Comparison of ENCODE assay signal across 29 cellular contexts in genomic region chr1:151862604-151863003, GRCh38. TPM values are rescaled to one million over a fixed set of nuclear protein-coding genes. Genes with fewer than 3 reads are reported as not detected.
"Had no signal": no experiment of that assay in that cellular context is flagged by ENCODE, and none has a peak within 500 bp of the region (broad histone marks: within the 10 kb centered on the region; RNA-seq: fewer than 3 reads in every experiment).

No MANE protein-coding gene starts in this region.

- H3K4me1 ChIP-seq: gastrocnemius medialis, prostate gland had no signal

- H3K4me3 Mint-ChIP-seq: activated naive CD4-positive, alpha-beta T cell treated with anti-CD3 and anti-CD28 coated beads, Interleukin-2, amount 10 ng/mL, durations not matched to agents 7 days and 5 days; activated naive CD8-positive, alpha-beta T cell treated with anti-CD3 and anti-CD28 coated beads, Interleukin-2, amount 50 U/mL, for 24 hours; activated T-cell treated with anti-CD3 and anti-CD28 coated beads, Interleukin-2, amount 50 U/mL, for 4 hours; memory B cell; naive B cell; neural crest cell; stimulated activated naive CD8-positive, alpha-beta T cell treated with anti-CD3 and anti-CD28 coated beads, Interleukin-15, Interleukin-2, amounts not matched to agents 100 ng/mL and 50 ng/mL, for 24 hours had no signal

- H3K9me3 ChIP-seq: gastrocnemius medialis, mucosa of descending colon, prostate gland, tibial nerve had no signal

- H3K36me3 ChIP-seq: brain microvascular endothelial cell, gastrocnemius medialis, prostate gland, tibial nerve had no signal

- ATAC-seq: activated naive CD8-positive, alpha-beta T cell treated with anti-CD3 and anti-CD28 coated beads, Interleukin-2, amount 50 U/mL, for 24 hours; activated T-cell treated with anti-CD3 and anti-CD28 coated beads, Interleukin-2, amount 50 U/mL, for 4 hours; gastrocnemius medialis; left ventricle myocardium superior; mucosa of descending colon; right cardiac atrium had no signal

- H3K27ac ChIP-seq: brain microvascular endothelial cell, gastrocnemius medialis, prostate gland, tibial nerve, VCaP had no signal

- DNase-seq: activated CD4-positive, alpha-beta T cell treated with anti-CD3 and anti-CD28 coated beads, Interleukin-2, amount 50 U/mL, for 1 hour; activated CD4-positive, CD25-positive, alpha-beta regulatory T cell treated with anti-CD3 and anti-CD28 coated beads, Interleukin-2, amount 50 U/mL, for 72 hours; activated CD8-positive, alpha-beta memory T cell treated with anti-CD3 and anti-CD28 coated beads, Interleukin-2, amount 50 U/mL, for 4 hours; activated effector memory CD4-positive, alpha-beta T cell treated with Interleukin-2 at 50 U/mL for 16 hours; activated naive CD4-positive, alpha-beta T cell treated with anti-CD3 and anti-CD28 coated beads, Interleukin-2, amount 10 ng/mL, durations not matched to agents 7 days and 5 days; activated naive CD8-positive, alpha-beta T cell treated with anti-CD3 and anti-CD28 coated beads, Interleukin-2, amount 50 U/mL, for 24 hours; activated T-cell treated with anti-CD3 and anti-CD28 coated beads, Interleukin-2, amount 50 U/mL, for 4 hours; anterior cingulate cortex; brain microvascular endothelial cell; cortex of kidney; gastrocnemius medialis; head of caudate nucleus; left ventricle myocardium superior; mucosa of descending colon; naive B cell; right cardiac atrium; small intestine; stimulated activated CD4-positive, alpha-beta T cell treated with anti-CD3 and anti-CD28 coated beads, Interleukin-15, amount 100 ng/mL, for 24 hours; stimulated activated CD4-positive, alpha-beta T cell treated with anti-CD3 and anti-CD28 coated beads, Interleukin-2, amount 100 ng/mL, for 48 hours had no signal

- FAIRE-seq: endometrium, small intestine, urothelium cell line had no signal

- H3K36me3 Mint-ChIP-seq: activated naive CD4-positive, alpha-beta T cell treated with anti-CD3 and anti-CD28 coated beads, Interleukin-2, amount 10 ng/mL, durations not matched to agents 7 days and 5 days; memory B cell; naive B cell had no signal

- H3K9me3 Mint-ChIP-seq: activated naive CD4-positive, alpha-beta T cell treated with anti-CD3 and anti-CD28 coated beads, Interleukin-2, amount 10 ng/mL, durations not matched to agents 7 days and 5 days; activated naive CD8-positive, alpha-beta T cell treated with anti-CD3 and anti-CD28 coated beads, Interleukin-2, amount 50 U/mL, for 24 hours; activated T-cell treated with anti-CD3 and anti-CD28 coated beads, Interleukin-2, amount 50 U/mL, for 4 hours; memory B cell; naive B cell; neural crest cell; stimulated activated naive CD8-positive, alpha-beta T cell treated with anti-CD3 and anti-CD28 coated beads, Interleukin-15, Interleukin-2, amounts not matched to agents 100 ng/mL and 50 ng/mL, for 24 hours had no signal

- H3K27ac Mint-ChIP-seq: activated naive CD4-positive, alpha-beta T cell treated with anti-CD3 and anti-CD28 coated beads, Interleukin-2, amount 10 ng/mL, durations not matched to agents 7 days and 5 days; activated naive CD8-positive, alpha-beta T cell treated with anti-CD3 and anti-CD28 coated beads, Interleukin-2, amount 50 U/mL, for 24 hours; memory B cell; naive B cell; stimulated activated naive CD8-positive, alpha-beta T cell treated with anti-CD3 and anti-CD28 coated beads, Interleukin-15, Interleukin-2, amounts not matched to agents 100 ng/mL and 50 ng/mL, for 24 hours had no signal

- H3K27me3 Mint-ChIP-seq: activated naive CD8-positive, alpha-beta T cell treated with anti-CD3 and anti-CD28 coated beads, Interleukin-2, amount 50 U/mL, for 24 hours; stimulated activated naive CD8-positive, alpha-beta T cell treated with anti-CD3 and anti-CD28 coated beads, Interleukin-15, Interleukin-2, amounts not matched to agents 100 ng/mL and 50 ng/mL, for 24 hours had no signal

- H3K4me1 Mint-ChIP-seq: activated naive CD4-positive, alpha-beta T cell treated with anti-CD3 and anti-CD28 coated beads, Interleukin-2, amount 10 ng/mL, durations not matched to agents 7 days and 5 days had no signal

- H3K4me3 ChIP-seq: gastrocnemius medialis, mucosa of descending colon, prostate gland, tibial nerve had no signal

- H3K27me3 ChIP-seq: brain microvascular endothelial cell, gastrocnemius medialis had no signal

RNA-seq across cellular contexts. Expression of gene THEM5, which starts 9.1 kb away (rescaled TPM):
- total RNA-seq: activated T-cell treated with anti-CD3 and anti-CD28 coated beads, Interleukin-2, amount 50 U/mL, for 4 hours; gastrocnemius medialis; kidney epithelial cell; left ventricle myocardium superior; mucosa of descending colon; neural crest cell; omental fat pad; prostate gland; tibial nerve had no signal
- polyA plus RNA-seq: small intestine had no signal

RNA-seq across cellular contexts. Expression of gene C2CD4D, which starts 23.0 kb away (rescaled TPM):
- total RNA-seq: gastrocnemius medialis, left ventricle myocardium superior had no signal

RNA-seq across cellular contexts. Expression of gene LINGO4, which starts 57.4 kb away (rescaled TPM):
- total RNA-seq: kidney epithelial cell, neural crest cell, tibial nerve had no signal
